Comparison of ENCODE assay signal across 1 cellular context in the genomic region with DNA sequence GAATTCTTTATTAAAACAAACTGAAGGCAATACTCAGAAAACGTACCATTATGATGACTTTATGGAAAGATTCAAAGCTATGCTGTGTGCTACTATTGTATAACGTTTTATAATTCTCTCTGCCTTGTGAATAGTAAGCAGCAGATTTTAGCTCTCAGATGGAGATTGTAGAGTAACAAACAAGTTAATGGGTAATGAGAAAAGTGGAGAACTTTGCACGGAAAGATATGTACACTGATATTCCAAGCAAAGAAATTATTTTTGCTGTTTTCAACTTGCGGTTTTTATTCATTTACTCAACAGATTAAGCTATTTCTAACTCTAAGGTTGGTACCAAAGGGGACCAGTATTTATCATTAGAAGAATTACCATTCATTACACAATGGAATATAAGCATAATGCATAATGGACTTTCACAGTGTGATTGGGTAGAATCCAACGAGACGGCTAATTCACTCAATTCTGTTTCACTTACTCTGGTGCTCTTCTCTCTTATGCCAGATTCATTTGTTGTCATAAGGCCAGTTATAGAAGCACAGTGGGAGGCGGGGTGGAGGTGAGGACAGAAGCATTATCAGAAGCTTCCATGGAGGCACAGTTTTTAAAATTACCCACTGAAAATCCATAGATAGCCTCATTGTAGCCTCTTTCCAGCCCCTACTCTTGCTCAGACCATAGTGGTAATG.
A peak's percentile ranks its signal among the peaks of the same experiment; 100 is the strongest.
TF ChIP-seq lines count a peak whose summit lies in the region.

No MANE protein-coding gene starts in this region.

TF ChIP-seq in K562, 482 proteins besides CTCF, POLR2A, EP300 and RAD21:
- TF ChIP-seq CREB3 (tag; conservative IDR thresholded peaks at IDR 0.05; ENCODE audit: low read depth) (no peak), NR4A1 (CRISPR knock-in tag; IDR thresholded peaks at IDR 0.05) (no peak), NR4A1 (tag; IDR thresholded peaks at IDR 0.05) (no peak), ZNF507 (tag; conservative IDR thresholded peaks at IDR 0.05) (no peak), ARID1B (IDR thresholded peaks at IDR 0.05) (peak; percentile 55), FIP1L1 (IDR thresholded peaks at IDR 0.05; ENCODE audit: low read depth, low read length, poor library complexity, severe bottlenecking) (no peak), TFAM (CRISPR knock-in tag; conservative IDR thresholded peaks at IDR 0.05) (no peak), YBX1 (IDR thresholded peaks at IDR 0.05) (no peak), CBFA2T3 (IDR thresholded peaks at IDR 0.05) (peak; percentile 68), MEIS2 (IDR thresholded peaks at IDR 0.05; ENCODE audit: partially characterized antibody) (peak; percentile 47), NCOR1 (IDR thresholded peaks at IDR 0.05) (peak; percentile 42), PPARD (CRISPR knock-in tag; IDR thresholded peaks at IDR 0.05) (no peak), CBFA2T2 (conservative IDR thresholded peaks at IDR 0.05) (peak; percentile 35), TAL1 (IDR thresholded peaks at IDR 0.05) (peak; percentile 58; the same call in 1 of the 2 replicates), TCFL5 (CRISPR knock-in tag; conservative IDR thresholded peaks at IDR 0.05) (no peak), SIRT6 (IDR thresholded peaks at IDR 0.05; ENCODE audit: low read depth, low read length) (no peak), KDM5B (IDR thresholded peaks at IDR 0.05; ENCODE audit: insufficient replicate concordance, low read depth, low read length) (no peak), LEF1 (IDR thresholded peaks at IDR 0.05) (no peak), SOX6 (IDR thresholded peaks at IDR 0.05) (0 out of 2 replicates have a peak, but pooled peaks have one; percentile 17), TCF3 (CRISPR knock-in tag; IDR thresholded peaks at IDR 0.05) (peak; percentile 74), ZNF766 (CRISPR knock-in tag; conservative IDR thresholded peaks at IDR 0.05) (no peak), NCOA4 (IDR thresholded peaks at IDR 0.05; ENCODE audit: partially characterized antibody) (no peak)
- TF ChIP-seq, protein P1, sequence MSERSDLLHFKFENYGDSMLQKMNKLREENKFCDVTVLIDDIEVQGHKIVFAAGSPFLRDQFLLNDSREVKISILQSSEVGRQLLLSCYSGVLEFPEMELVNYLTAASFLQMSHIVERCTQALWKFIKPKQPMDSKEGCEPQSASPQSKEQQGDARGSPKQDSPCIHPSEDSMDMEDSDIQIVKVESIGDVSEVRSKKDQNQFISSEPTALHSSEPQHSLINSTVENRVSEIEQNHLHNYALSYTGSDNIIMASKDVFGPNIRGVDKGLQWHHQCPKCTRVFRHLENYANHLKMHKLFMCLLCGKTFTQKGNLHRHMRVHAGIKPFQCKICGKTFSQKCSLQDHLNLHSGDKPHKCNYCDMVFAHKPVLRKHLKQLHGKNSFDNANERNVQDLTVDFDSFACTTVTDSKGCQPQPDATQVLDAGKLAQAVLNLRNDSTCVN (CRISPR knock-in tag; IDR thresholded peaks at IDR 0.05), result no peak
- TF ChIP-seq, protein P2, sequence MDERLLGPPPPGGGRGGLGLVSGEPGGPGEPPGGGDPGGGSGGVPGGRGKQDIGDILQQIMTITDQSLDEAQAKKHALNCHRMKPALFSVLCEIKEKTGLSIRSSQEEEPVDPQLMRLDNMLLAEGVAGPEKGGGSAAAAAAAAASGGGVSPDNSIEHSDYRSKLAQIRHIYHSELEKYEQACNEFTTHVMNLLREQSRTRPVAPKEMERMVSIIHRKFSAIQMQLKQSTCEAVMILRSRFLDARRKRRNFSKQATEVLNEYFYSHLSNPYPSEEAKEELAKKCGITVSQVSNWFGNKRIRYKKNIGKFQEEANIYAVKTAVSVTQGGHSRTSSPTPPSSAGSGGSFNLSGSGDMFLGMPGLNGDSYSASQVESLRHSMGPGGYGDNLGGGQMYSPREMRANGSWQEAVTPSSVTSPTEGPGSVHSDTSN (CRISPR knock-in tag; IDR thresholded peaks at IDR 0.05; ENCODE audit: low read depth), result no peak
- TF ChIP-seq, protein P2 (tag; conservative IDR thresholded peaks at IDR 0.05; ENCODE audit: low read depth), result 0 out of 2 replicates have a peak, but pooled peaks have one; percentile 14
- TF ChIP-seq, protein P3, sequence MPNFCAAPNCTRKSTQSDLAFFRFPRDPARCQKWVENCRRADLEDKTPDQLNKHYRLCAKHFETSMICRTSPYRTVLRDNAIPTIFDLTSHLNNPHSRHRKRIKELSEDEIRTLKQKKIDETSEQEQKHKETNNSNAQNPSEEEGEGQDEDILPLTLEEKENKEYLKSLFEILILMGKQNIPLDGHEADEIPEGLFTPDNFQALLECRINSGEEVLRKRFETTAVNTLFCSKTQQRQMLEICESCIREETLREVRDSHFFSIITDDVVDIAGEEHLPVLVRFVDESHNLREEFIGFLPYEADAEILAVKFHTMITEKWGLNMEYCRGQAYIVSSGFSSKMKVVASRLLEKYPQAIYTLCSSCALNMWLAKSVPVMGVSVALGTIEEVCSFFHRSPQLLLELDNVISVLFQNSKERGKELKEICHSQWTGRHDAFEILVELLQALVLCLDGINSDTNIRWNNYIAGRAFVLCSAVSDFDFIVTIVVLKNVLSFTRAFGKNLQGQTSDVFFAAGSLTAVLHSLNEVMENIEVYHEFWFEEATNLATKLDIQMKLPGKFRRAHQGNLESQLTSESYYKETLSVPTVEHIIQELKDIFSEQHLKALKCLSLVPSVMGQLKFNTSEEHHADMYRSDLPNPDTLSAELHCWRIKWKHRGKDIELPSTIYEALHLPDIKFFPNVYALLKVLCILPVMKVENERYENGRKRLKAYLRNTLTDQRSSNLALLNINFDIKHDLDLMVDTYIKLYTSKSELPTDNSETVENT (CRISPR knock-in tag; IDR thresholded peaks at IDR 0.05), result no peak
- TF ChIP-seq, protein P4, sequence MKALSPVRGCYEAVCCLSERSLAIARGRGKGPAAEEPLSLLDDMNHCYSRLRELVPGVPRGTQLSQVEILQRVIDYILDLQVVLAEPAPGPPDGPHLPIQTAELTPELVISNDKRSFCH (CRISPR knock-in tag; IDR thresholded peaks at IDR 0.05), result no peak
- TF ChIP-seq, protein P4 (tag; IDR thresholded peaks at IDR 0.05), result no peak
TF ChIP-seq in K562: peak in this region for 9.
